21 cellular contexts compared by ENCODE assay signal in genomic region chr7:34728156-34728555, GRCh38.
DNase-seq lines count a peak whose midpoint lies in the region; ATAC-seq, FAIRE-seq and TF ChIP-seq lines count a peak whose summit lies in the region.
"Had no signal": no experiment of that assay in that cellular context is flagged by ENCODE, and none has a peak within 500 bp of the region (broad histone marks: within the 10 kb centered on the region; RNA-seq: fewer than 3 reads in every experiment).

No MANE protein-coding gene starts in this region.

- intact Hi-C loops in esophagus muscularis mucosa (cut with DNase I), result no loop called here
- intact Hi-C loops in activated T-helper 2 cell treated with anti-CD3 and anti-CD28 coated beads, Interferon-gamma antibody, Interleukin-2, Interleukin-4, amounts not matched to agents 10 μg/mL and 5 μg/mL and 100 μg/mL, durations not matched to agents 14 hours and 24 hours and 36 hours (cut with micrococcal nuclease), result no loop called here

- no peak for TF ChIP-seq POLR2A in GM12892 (IDR thresholded peaks at IDR 0.05; ENCODE audit: low read depth, low read length)
- TF ChIP-seq POLR2A in esophagus muscularis mucosa (IDR thresholded peaks at IDR 0.05; ENCODE audit: low read depth), result no peak

- WGBS in esophagus muscularis mucosa, result 81% methylated on average over 7 of the region's 7 CpGs

- no peaks in the 10 kb centered on the region for H3K36me3 Mint-ChIP-seq in activated T-helper 2 cell treated with anti-CD3 and anti-CD28 coated beads, Interferon-gamma antibody, Interleukin-2, Interleukin-4, amounts not matched to agents 10 μg/mL and 5 μg/mL and 100 μg/mL, durations not matched to agents 14 hours and 24 hours and 36 hours (ENCODE audit: low read depth)

- H3K36me3 ChIP-seq in esophagus muscularis mucosa, result no peaks in the 10 kb centered on the region

- H3K27ac ChIP-seq in esophagus muscularis mucosa (replicated peaks in 1 of 4), result no peak overlapping the region
- H3K27ac ChIP-seq: A549, C4-2B had no signal

- ATAC-seq in HG03342 (IDR thresholded peaks at IDR 0.05; ENCODE audit: unreplicated experiment), result no peak
- ATAC-seq: A549, HCT116, K562 had no signal

- no peaks in the 10 kb centered on the region for H3K27me3 ChIP-seq in esophagus muscularis mucosa

- peaks cover 0 to 6% (median 0%) of the 10 kb centered on the region in 4 donors for H3K4me1 ChIP-seq in esophagus muscularis mucosa
- H3K4me1 ChIP-seq: A549 had no signal

- DNase-seq in G401 (ENCODE audit: low spot score) (peak; percentile 85), GM12892 (ENCODE audit: insufficient read length) (no peak), cerebellar cortex (ENCODE audit: low spot score) (peak; percentile 79), esophagus muscularis mucosa (ENCODE audit: extremely low spot score) (peak; percentile 55), ecto neural progenitor cell (ENCODE audit: low spot score) (no peak)
- DNase-seq in activated T-helper 2 cell treated with anti-CD3 and anti-CD28 coated beads, Interferon-gamma antibody, Interleukin-2, Interleukin-4, amounts not matched to agents 10 μg/mL and 5 μg/mL and 100 μg/mL, durations not matched to agents 14 hours and 24 hours and 36 hours (ENCODE audit: low spot score), result no peak
- DNase-seq: AML-193; CD4-positive, alpha-beta T cell; DND-41; EL; GOT3; H7; HFFc6; IMR-90 had no signal

- H3K4me3 Mint-ChIP-seq in activated T-helper 2 cell treated with anti-CD3 and anti-CD28 coated beads, Interferon-gamma antibody, Interleukin-2, Interleukin-4, amounts not matched to agents 10 μg/mL and 5 μg/mL and 100 μg/mL, durations not matched to agents 14 hours and 24 hours and 36 hours (ENCODE audit: low read depth), result no peak overlapping the region
- H3K4me3 Mint-ChIP-seq: CD4-positive, alpha-beta T cell; HFFc6 had no signal

- peaks cover 9% of the 10 kb centered on the region for H3K4me1 Mint-ChIP-seq in activated T-helper 2 cell treated with anti-CD3 and anti-CD28 coated beads, Interferon-gamma antibody, Interleukin-2, Interleukin-4, amounts not matched to agents 10 μg/mL and 5 μg/mL and 100 μg/mL, durations not matched to agents 14 hours and 24 hours and 36 hours (ENCODE audit: low read depth)

- H3K27ac Mint-ChIP-seq in activated T-helper 2 cell treated with anti-CD3 and anti-CD28 coated beads, Interferon-gamma antibody, Interleukin-2, Interleukin-4, amounts not matched to agents 10 μg/mL and 5 μg/mL and 100 μg/mL, durations not matched to agents 14 hours and 24 hours and 36 hours, result no peak overlapping the region
- H3K27ac Mint-ChIP-seq: CD4-positive, alpha-beta T cell; HFFc6 had no signal

- TF ChIP-seq EP300 in esophagus muscularis mucosa (IDR thresholded peaks at IDR 0.05), result no peak

- FAIRE-seq in GM12892 (lab: Jason Lieb, UNC), result peak; percentile 63
- FAIRE-seq: A549, G401.6, HTR-8/SVneo, K562 had no signal

- H3K27me3 Mint-ChIP-seq in activated T-helper 2 cell treated with anti-CD3 and anti-CD28 coated beads, Interferon-gamma antibody, Interleukin-2, Interleukin-4, amounts not matched to agents 10 μg/mL and 5 μg/mL and 100 μg/mL, durations not matched to agents 14 hours and 24 hours and 36 hours (ENCODE audit: low read depth), result peaks cover 11% of the 10 kb centered on the region
- H3K27me3 Mint-ChIP-seq: CD4-positive, alpha-beta T cell had no signal

- TF ChIP-seq CTCF in esophagus muscularis mucosa (IDR thresholded peaks at IDR 0.05), result no peak

- H3K9me3 Mint-ChIP-seq in activated T-helper 2 cell treated with anti-CD3 and anti-CD28 coated beads, Interferon-gamma antibody, Interleukin-2, Interleukin-4, amounts not matched to agents 10 μg/mL and 5 μg/mL and 100 μg/mL, durations not matched to agents 14 hours and 24 hours and 36 hours, result no peaks in the 10 kb centered on the region
- H3K9me3 Mint-ChIP-seq: CD4-positive, alpha-beta T cell; HFFc6 had no signal

- H3K4me3 ChIP-seq in esophagus muscularis mucosa, result no peak overlapping the region
- H3K4me3 ChIP-seq: A549, K562 had no signal

- no peaks in the 10 kb centered on the region for H3K9me3 ChIP-seq in esophagus muscularis mucosa
- H3K9me3 ChIP-seq: A549 had no signal

- in situ Hi-C loops in G401 (cut with HindIII; ENCODE audit: low sequenced_read_pairs), result no loop called here

Comparison
In these comparisons a context has a peak if more than half of its experiments do, and no peak if none do; other contexts are left out.
1. DNase-seq: peak in G401 (single experiment), cerebellar cortex (single experiment) and esophagus muscularis mucosa (single experiment); none in GM12892 (single experiment), activated T-helper 2 cell treated with anti-CD3 and anti-CD28 coated beads, Interferon-gamma antibody, Interleukin-2, Interleukin-4, amounts not matched to agents 10 μg/mL and 5 μg/mL and 100 μg/mL, durations not matched to agents 14 hours and 24 hours and 36 hours (single experiment) and ecto neural progenitor cell (single experiment).